In the genomic region with DNA sequence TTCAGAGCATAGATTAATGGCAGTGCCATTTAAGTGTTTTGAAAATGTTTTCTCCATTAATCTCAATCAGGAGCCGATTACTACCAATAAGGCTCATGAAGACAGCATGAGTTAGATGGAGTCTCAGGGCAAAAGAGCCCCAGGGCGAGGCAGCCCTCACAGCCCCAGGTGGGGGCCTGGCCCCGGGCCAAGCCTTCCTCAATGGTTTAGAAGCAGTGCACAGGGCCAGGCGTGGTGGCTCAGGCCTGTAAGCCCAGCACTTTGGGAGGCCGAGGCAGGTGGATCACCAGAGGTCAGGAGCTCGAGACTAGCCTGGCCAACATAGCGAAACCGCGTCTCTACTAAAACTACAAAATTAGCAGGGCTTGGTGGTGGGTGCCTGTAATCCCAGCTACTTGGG, we compare ENCODE assay signal across 13 cellular contexts.
"Had no signal": no experiment of that assay in that cellular context is flagged by ENCODE, and none has a peak within 500 bp of the region (broad histone marks: within the 10 kb centered on the region; RNA-seq: fewer than 3 reads in every experiment).

No MANE protein-coding gene starts in this region.

- H3K4me1 Mint-ChIP-seq: stimulated activated effector memory CD8-positive, alpha-beta T cell treated with anti-CD3 and anti-CD28 coated beads, Interleukin-12 subunit alpha, Interleukin-12 subunit beta, amount 100 ng/mL, for 72 hours had no signal

- H3K9me3 ChIP-seq: adrenal gland had no signal

- H3K36me3 Mint-ChIP-seq: stimulated activated effector memory CD8-positive, alpha-beta T cell treated with anti-CD3 and anti-CD28 coated beads, Interleukin-12 subunit alpha, Interleukin-12 subunit beta, amount 100 ng/mL, for 72 hours had no signal

- H3K4me1 ChIP-seq: adrenal gland, heart right ventricle, left ventricle myocardium inferior had no signal

- H3K4me3 ChIP-seq: adrenal gland, heart right ventricle, left ventricle myocardium inferior had no signal

- H3K27ac Mint-ChIP-seq: activated CD8-positive, alpha-beta T cell treated with anti-CD3 and anti-CD28 coated beads, Interleukin-2, amount 10 ng/mL, durations not matched to agents 7 days and 5 days; stimulated activated effector memory CD8-positive, alpha-beta T cell treated with anti-CD3 and anti-CD28 coated beads, Interleukin-12 subunit alpha, Interleukin-12 subunit beta, amount 100 ng/mL, for 72 hours had no signal

- H3K4me3 Mint-ChIP-seq: activated CD8-positive, alpha-beta T cell treated with anti-CD3 and anti-CD28 coated beads, Interleukin-2, amount 10 ng/mL, durations not matched to agents 7 days and 5 days; stimulated activated effector memory CD8-positive, alpha-beta T cell treated with anti-CD3 and anti-CD28 coated beads, Interleukin-12 subunit alpha, Interleukin-12 subunit beta, amount 100 ng/mL, for 72 hours had no signal

- ATAC-seq: activated CD8-positive, alpha-beta T cell treated with anti-CD3 and anti-CD28 coated beads, Interleukin-2, amount 10 ng/mL, durations not matched to agents 7 days and 5 days; heart right ventricle; stimulated activated effector memory CD8-positive, alpha-beta T cell treated with anti-CD3 and anti-CD28 coated beads, Interleukin-12 subunit alpha, Interleukin-12 subunit beta, amount 100 ng/mL, for 72 hours had no signal

- DNase-seq: activated CD4-positive, alpha-beta T cell treated with anti-CD3 and anti-CD28 coated beads for 48 hours; activated CD8-positive, alpha-beta T cell treated with anti-CD3 and anti-CD28 coated beads, Interleukin-2, amount 10 ng/mL, durations not matched to agents 7 days and 5 days; activated naive CD4-positive, alpha-beta T cell treated with anti-CD3 and anti-CD28 coated beads, Interleukin-2, amount 50 U/mL, for 16 hours; central memory CD4-positive, alpha-beta T cell; effector memory CD4-positive, alpha-beta T cell; heart right ventricle; left ventricle myocardium inferior; mesenchymal stem cell; small intestine; T-helper 9 cell; trophoblast cell had no signal

- H3K27ac ChIP-seq: adrenal gland, heart right ventricle, left ventricle myocardium inferior had no signal

- H3K36me3 ChIP-seq: adrenal gland, heart right ventricle, left ventricle myocardium inferior had no signal

- H3K27me3 ChIP-seq: adrenal gland, heart right ventricle had no signal
